ENCODE assay signal across 14 cellular contexts in genomic region chr20:12847862-12848261, GRCh38.
DNase-seq lines count a peak whose midpoint lies in the region; ATAC-seq, FAIRE-seq and TF ChIP-seq lines count a peak whose summit lies in the region.
"Had no signal": no experiment of that assay in that cellular context is flagged by ENCODE, and none has a peak within 500 bp of the region (broad histone marks: within the 10 kb centered on the region; RNA-seq: fewer than 3 reads in every experiment).

No MANE protein-coding gene starts in this region.

- H3K9me2 ChIP-seq in hepatocyte (replicated peaks; ENCODE audit: insufficient read depth), result no peaks in the 10 kb centered on the region

- no peak overlapping the region for H3K4me3 ChIP-seq in cardiac muscle cell
- H3K4me3 ChIP-seq in left ventricle myocardium inferior, result no peak overlapping the region
- no peak overlapping the region for H3K4me3 ChIP-seq in hepatocyte
- H3K4me3 ChIP-seq: ovary had no signal

- H4K20me1 ChIP-seq in hepatocyte (ENCODE audit: insufficient read depth, poor library complexity, severe bottlenecking), result no peaks in the 10 kb centered on the region

- H3K27ac ChIP-seq in cardiac muscle cell (no peak overlapping the region), left ventricle myocardium inferior (replicated peaks) (no peak overlapping the region), hepatocyte (no peak overlapping the region), temporal lobe (ENCODE audit: low read depth, low read length) (peak overlapping the region; percentile 4)
- H3K27ac ChIP-seq: ovary had no signal

- ATAC-seq in GM19023 (IDR thresholded peaks at IDR 0.05; ENCODE audit: unreplicated experiment) (no peak), HG02973 (IDR thresholded peaks at IDR 0.05; ENCODE audit: unreplicated experiment) (no peak)
- ATAC-seq: stimulated activated naive CD8-positive, alpha-beta T cell treated with anti-CD3 and anti-CD28 coated beads, Interleukin-15, amount 100 ng/mL, for 72 hours had no signal

- H3K27me3 ChIP-seq in cardiac muscle cell (no peaks in the 10 kb centered on the region), left ventricle myocardium inferior (ENCODE audit: low read depth) (no peaks in the 10 kb centered on the region), hepatocyte (peaks cover 3% of the 10 kb centered on the region)
- H3K27me3 ChIP-seq: ovary had no signal

- intact Hi-C loops in left ventricle myocardium inferior (cut with micrococcal nuclease), result no loop called here

- TF ChIP-seq POLR2A in H54 (IDR thresholded peaks at IDR 0.05; ENCODE audit: low read depth, low read length), result no peak

- H3K79me2 ChIP-seq in hepatocyte, result no peaks in the 10 kb centered on the region

- H3K36me3 ChIP-seq in cardiac muscle cell (no peaks in the 10 kb centered on the region), left ventricle myocardium inferior (no peaks in the 10 kb centered on the region), hepatocyte (replicated peaks; ENCODE audit: insufficient read depth, low read depth) (no peaks in the 10 kb centered on the region)
- H3K36me3 ChIP-seq: ovary had no signal

- H2AFZ ChIP-seq in hepatocyte, result no peak overlapping the region

- no peaks in the 10 kb centered on the region for H3K9me3 ChIP-seq in cardiac muscle cell (ENCODE audit: low read depth)
- H3K9me3 ChIP-seq in left ventricle myocardium inferior (replicated peaks), result no peaks in the 10 kb centered on the region
- no peaks in the 10 kb centered on the region for H3K9me3 ChIP-seq in hepatocyte (ENCODE audit: low read depth)
- H3K9me3 ChIP-seq: ovary had no signal

- DNase-seq in cardiac muscle cell (ENCODE audit: low read depth in 1 of 2, low spot score in 1 of 2) (peak; percentile 17 to 83), left ventricle myocardium inferior (no peak), SW480 (ENCODE audit: low spot score) (peak; percentile 12), hepatocyte (ENCODE audit: low spot score) (peak; percentile 48), H54 (ENCODE audit: insufficient read length, low spot score) (no peak)
- DNase-seq: activated CD4-positive, alpha-beta T cell treated with anti-CD3 and anti-CD28 coated beads for 48 hours; KG1; NCI-H187 treated with DMSO at 0.1 percent for 48 hours; NCI-H69; ovary; stimulated activated naive CD8-positive, alpha-beta T cell treated with anti-CD3 and anti-CD28 coated beads, Interleukin-15, amount 100 ng/mL, for 72 hours had no signal

- no peak for TF ChIP-seq CTCF in cardiac muscle cell (IDR thresholded peaks at IDR 0.05; ENCODE audit: low read depth, low read length)
- TF ChIP-seq CTCF in left ventricle myocardium inferior (IDR thresholded peaks at IDR 0.05; ENCODE audit: borderline replicate concordance), result no peak
- no peak for TF ChIP-seq CTCF in hepatocyte (IDR thresholded peaks at IDR 0.05; ENCODE audit: poor library complexity)

- 58% methylated on average over 2 of the region's 2 CpGs for WGBS in hepatocyte (ENCODE audit: low lambda C conversion rate, missing lambda C conversion rate)

- no peak overlapping the region for H3K4me2 ChIP-seq in hepatocyte

- H3K4me1 ChIP-seq in cardiac muscle cell (ENCODE audit: low read depth) (peaks cover 6% of the 10 kb centered on the region), left ventricle myocardium inferior (no peaks in the 10 kb centered on the region), hepatocyte (ENCODE audit: insufficient read depth) (no peaks in the 10 kb centered on the region)

- FAIRE-seq in H54 (lab: Jason Lieb, UNC), result no peak

Comparison
In these comparisons a context has a peak if more than half of its experiments do, and no peak if none do; other contexts are left out.
1. DNase-seq: peak in cardiac muscle cell (2 of 2), SW480 (single experiment) and hepatocyte (single experiment); none in left ventricle myocardium inferior (single experiment) and H54 (single experiment).